1 cellular context compared by ENCODE assay signal in the genomic region with DNA sequence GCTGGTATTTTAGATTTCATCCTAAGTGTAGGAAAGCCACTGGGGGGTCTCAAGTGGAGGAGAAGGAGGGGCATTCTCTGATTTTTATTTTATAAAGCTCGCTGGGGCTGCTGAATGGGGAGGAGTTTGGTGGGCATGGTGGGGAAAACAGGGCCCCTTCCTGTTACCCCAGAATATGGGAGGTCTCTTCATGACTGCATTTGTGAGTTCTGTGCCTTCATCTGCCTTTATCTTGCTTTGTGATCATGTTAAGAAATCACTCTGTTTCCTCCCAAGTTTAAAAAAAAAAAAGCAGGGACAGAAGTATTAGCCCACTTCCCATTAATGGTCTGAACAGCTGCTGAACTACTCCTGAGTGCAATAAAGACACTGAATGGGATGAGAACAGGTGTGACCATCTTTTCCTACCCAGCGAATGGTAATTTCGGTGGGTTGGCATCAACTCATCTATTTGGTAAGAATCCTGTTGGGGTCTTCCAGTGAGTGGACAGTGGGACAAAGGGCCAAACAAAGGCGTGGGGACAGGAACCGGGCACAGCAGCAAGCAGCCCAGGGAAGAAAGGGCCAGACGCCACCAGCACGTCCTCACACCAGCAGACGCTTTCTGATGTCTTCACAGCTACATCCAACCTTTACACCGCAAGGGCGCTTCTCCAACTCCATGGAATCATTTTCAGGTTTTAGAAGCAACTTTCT.
TF ChIP-seq lines count a peak whose summit lies in the region.

No MANE protein-coding gene starts in this region.

TF ChIP-seq in GM23338, 12 proteins besides CTCF, POLR2A, EP300 and RAD21 (continued from another document):
- TF ChIP-seq POLR2AphosphoS5 (IDR thresholded peaks at IDR 0.05; ENCODE audit: low read depth) (no peak), EZH2 (IDR thresholded peaks at IDR 0.05; ENCODE audit: low read depth, unreplicated experiment) (no peak), CREB1 (CRISPR knock-in tag; IDR thresholded peaks at IDR 0.05; ENCODE audit: low read depth) (no peak), JUNB (IDR thresholded peaks at IDR 0.05; ENCODE audit: unreplicated experiment) (no peak), EZH2phosphoT487 (IDR thresholded peaks at IDR 0.05; ENCODE audit: unreplicated experiment) (no peak), STAT1 (IDR thresholded peaks at IDR 0.05; ENCODE audit: unreplicated experiment) (no peak)
- TF ChIP-seq, protein P1, sequence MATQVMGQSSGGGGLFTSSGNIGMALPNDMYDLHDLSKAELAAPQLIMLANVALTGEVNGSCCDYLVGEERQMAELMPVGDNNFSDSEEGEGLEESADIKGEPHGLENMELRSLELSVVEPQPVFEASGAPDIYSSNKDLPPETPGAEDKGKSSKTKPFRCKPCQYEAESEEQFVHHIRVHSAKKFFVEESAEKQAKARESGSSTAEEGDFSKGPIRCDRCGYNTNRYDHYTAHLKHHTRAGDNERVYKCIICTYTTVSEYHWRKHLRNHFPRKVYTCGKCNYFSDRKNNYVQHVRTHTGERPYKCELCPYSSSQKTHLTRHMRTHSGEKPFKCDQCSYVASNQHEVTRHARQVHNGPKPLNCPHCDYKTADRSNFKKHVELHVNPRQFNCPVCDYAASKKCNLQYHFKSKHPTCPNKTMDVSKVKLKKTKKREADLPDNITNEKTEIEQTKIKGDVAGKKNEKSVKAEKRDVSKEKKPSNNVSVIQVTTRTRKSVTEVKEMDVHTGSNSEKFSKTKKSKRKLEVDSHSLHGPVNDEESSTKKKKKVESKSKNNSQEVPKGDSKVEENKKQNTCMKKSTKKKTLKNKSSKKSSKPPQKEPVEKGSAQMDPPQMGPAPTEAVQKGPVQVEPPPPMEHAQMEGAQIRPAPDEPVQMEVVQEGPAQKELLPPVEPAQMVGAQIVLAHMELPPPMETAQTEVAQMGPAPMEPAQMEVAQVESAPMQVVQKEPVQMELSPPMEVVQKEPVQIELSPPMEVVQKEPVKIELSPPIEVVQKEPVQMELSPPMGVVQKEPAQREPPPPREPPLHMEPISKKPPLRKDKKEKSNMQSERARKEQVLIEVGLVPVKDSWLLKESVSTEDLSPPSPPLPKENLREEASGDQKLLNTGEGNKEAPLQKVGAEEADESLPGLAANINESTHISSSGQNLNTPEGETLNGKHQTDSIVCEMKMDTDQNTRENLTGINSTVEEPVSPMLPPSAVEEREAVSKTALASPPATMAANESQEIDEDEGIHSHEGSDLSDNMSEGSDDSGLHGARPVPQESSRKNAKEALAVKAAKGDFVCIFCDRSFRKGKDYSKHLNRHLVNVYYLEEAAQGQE (IDR thresholded peaks at IDR 0.05; ENCODE audit: unreplicated experiment): no peak
- TF ChIP-seq, protein P2, sequence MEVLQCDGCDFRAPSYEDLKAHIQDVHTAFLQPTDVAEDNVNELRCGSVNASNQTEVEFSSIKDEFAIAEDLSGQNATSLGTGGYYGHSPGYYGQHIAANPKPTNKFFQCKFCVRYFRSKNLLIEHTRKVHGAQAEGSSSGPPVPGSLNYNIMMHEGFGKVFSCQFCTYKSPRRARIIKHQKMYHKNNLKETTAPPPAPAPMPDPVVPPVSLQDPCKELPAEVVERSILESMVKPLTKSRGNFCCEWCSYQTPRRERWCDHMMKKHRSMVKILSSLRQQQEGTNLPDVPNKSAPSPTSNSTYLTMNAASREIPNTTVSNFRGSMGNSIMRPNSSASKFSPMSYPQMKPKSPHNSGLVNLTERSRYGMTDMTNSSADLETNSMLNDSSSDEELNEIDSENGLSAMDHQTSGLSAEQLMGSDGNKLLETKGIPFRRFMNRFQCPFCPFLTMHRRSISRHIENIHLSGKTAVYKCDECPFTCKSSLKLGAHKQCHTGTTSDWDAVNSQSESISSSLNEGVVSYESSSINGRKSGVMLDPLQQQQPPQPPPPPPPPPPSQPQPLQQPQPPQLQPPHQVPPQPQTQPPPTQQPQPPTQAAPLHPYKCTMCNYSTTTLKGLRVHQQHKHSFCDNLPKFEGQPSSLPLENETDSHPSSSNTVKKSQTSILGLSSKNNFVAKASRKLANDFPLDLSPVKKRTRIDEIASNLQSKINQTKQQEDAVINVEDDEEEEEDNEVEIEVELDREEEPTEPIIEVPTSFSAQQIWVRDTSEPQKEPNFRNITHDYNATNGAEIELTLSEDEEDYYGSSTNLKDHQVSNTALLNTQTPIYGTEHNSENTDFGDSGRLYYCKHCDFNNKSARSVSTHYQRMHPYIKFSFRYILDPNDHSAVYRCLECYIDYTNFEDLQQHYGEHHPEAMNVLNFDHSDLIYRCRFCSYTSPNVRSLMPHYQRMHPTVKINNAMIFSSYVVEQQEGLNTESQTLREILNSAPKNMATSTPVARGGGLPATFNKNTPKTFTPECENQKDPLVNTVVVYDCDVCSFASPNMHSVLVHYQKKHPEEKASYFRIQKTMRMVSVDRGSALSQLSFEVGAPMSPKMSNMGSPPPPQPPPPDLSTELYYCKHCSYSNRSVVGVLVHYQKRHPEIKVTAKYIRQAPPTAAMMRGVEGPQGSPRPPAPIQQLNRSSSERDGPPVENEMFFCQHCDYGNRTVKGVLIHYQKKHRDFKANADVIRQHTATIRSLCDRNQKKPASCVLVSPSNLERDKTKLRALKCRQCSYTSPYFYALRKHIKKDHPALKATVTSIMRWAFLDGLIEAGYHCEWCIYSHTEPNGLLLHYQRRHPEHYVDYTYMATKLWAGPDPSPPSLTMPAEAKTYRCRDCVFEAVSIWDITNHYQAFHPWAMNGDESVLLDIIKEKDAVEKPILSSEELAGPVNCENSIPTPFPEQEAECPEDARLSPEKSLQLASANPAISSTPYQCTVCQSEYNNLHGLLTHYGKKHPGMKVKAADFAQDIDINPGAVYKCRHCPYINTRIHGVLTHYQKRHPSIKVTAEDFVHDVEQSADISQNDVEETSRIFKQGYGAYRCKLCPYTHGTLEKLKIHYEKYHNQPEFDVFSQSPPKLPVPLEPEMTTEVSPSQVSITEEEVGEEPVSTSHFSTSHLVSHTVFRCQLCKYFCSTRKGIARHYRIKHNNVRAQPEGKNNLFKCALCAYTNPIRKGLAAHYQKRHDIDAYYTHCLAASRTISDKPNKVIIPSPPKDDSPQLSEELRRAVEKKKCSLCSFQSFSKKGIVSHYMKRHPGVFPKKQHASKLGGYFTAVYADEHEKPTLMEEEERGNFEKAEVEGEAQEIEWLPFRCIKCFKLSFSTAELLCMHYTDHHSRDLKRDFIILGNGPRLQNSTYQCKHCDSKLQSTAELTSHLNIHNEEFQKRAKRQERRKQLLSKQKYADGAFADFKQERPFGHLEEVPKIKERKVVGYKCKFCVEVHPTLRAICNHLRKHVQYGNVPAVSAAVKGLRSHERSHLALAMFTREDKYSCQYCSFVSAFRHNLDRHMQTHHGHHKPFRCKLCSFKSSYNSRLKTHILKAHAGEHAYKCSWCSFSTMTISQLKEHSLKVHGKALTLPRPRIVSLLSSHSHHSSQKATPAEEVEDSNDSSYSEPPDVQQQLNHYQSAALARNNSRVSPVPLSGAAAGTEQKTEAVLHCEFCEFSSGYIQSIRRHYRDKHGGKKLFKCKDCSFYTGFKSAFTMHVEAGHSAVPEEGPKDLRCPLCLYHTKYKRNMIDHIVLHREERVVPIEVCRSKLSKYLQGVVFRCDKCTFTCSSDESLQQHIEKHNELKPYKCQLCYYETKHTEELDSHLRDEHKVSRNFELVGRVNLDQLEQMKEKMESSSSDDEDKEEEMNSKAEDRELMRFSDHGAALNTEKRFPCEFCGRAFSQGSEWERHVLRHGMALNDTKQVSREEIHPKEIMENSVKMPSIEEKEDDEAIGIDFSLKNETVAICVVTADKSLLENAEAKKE (CRISPR knock-in tag; IDR thresholded peaks at IDR 0.05): no peak
